1 cellular context compared by ENCODE assay signal in the genomic region with DNA sequence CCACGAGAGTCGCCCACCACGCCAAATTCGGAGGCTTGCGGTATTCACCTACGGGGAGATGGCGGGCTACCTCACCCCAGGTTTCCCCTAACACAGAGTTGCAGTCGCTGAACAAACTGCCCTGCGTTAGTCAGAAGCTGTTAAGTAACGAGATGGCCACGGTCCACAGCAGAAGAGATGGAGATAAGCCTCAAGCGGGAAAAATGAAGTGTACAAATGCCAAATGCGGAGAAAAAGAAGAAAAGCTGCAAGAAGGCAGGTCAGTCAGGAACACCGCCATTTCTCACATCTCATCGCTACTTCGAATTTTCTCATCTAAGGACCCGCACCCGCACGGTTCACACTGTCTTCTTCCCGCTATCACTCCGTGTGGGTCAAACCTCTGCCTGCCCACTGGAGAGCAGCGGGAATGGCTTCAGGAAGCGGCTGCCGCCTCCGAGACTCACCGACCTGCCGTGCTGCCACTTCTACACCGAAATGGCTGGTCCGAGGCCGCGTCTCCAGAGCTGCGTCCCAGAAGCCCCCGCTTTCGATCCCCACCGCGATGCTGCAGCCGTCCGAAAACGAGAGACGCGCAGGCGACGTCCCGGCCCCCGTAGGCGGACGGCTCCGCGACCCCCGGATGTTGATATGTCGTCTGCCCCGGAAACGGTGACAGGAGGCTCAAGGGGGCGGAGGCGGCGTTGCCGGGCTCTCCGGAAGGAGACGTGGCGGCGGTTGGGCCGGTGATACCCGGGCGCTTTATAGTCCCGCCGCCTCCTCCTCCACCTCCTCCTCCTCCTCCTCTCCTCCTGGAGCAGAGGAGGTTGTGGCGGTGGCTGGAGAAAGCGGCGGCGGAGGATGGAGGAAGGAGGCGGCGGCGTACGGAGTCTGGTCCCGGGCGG.
TF ChIP-seq lines count a peak whose summit lies in the region.

A gene with protein sequence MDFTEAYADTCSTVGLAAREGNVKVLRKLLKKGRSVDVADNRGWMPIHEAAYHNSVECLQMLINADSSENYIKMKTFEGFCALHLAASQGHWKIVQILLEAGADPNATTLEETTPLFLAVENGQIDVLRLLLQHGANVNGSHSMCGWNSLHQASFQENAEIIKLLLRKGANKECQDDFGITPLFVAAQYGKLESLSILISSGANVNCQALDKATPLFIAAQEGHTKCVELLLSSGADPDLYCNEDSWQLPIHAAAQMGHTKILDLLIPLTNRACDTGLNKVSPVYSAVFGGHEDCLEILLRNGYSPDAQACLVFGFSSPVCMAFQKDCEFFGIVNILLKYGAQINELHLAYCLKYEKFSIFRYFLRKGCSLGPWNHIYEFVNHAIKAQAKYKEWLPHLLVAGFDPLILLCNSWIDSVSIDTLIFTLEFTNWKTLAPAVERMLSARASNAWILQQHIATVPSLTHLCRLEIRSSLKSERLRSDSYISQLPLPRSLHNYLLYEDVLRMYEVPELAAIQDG (minus strand): TSS at position 583 of the 884 bp plus-strand sequence. CDS start 21,381 bp downstream, outside the sequence.
A gene with protein sequence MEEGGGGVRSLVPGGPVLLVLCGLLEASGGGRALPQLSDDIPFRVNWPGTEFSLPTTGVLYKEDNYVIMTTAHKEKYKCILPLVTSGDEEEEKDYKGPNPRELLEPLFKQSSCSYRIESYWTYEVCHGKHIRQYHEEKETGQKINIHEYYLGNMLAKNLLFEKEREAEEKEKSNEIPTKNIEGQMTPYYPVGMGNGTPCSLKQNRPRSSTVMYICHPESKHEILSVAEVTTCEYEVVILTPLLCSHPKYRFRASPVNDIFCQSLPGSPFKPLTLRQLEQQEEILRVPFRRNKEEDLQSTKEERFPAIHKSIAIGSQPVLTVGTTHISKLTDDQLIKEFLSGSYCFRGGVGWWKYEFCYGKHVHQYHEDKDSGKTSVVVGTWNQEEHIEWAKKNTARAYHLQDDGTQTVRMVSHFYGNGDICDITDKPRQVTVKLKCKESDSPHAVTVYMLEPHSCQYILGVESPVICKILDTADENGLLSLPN (plus strand): TSS at position 674 of the 884 bp plus-strand sequence. CDS start 167 bp downstream, at position 841.

TF ChIP-seq in HepG2, 621 proteins besides CTCF, POLR2A, EP300 and RAD21 (continued from another document and continues in another):
- TF ChIP-seq, protein P1, sequence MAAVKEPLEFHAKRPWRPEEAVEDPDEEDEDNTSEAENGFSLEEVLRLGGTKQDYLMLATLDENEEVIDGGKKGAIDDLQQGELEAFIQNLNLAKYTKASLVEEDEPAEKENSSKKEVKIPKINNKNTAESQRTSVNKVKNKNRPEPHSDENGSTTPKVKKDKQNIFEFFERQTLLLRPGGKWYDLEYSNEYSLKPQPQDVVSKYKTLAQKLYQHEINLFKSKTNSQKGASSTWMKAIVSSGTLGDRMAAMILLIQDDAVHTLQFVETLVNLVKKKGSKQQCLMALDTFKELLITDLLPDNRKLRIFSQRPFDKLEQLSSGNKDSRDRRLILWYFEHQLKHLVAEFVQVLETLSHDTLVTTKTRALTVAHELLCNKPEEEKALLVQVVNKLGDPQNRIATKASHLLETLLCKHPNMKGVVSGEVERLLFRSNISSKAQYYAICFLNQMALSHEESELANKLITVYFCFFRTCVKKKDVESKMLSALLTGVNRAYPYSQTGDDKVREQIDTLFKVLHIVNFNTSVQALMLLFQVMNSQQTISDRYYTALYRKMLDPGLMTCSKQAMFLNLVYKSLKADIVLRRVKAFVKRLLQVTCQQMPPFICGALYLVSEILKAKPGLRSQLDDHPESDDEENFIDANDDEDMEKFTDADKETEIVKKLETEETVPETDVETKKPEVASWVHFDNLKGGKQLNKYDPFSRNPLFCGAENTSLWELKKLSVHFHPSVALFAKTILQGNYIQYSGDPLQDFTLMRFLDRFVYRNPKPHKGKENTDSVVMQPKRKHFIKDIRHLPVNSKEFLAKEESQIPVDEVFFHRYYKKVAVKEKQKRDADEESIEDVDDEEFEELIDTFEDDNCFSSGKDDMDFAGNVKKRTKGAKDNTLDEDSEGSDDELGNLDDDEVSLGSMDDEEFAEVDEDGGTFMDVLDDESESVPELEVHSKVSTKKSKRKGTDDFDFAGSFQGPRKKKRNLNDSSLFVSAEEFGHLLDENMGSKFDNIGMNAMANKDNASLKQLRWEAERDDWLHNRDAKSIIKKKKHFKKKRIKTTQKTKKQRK (IDR thresholded peaks at IDR 0.05; ENCODE audit: low read length): no peak
- TF ChIP-seq RARG (CRISPR knock-in tag; IDR thresholded peaks at IDR 0.05; ENCODE audit: low read depth) (0 out of 2 replicates have a peak, but pooled peaks have one; percentile 77), FOSL2 (CRISPR knock-in tag; IDR thresholded peaks at IDR 0.05) (peak; percentile 70), PHB2 (IDR thresholded peaks at IDR 0.05; ENCODE audit: partially characterized antibody) (no peak), CEBPG (CRISPR knock-in tag; IDR thresholded peaks at IDR 0.05) (no peak), HHEX (CRISPR knock-in tag; IDR thresholded peaks at IDR 0.05) (no peak), BCL6 (CRISPR knock-in tag; IDR thresholded peaks at IDR 0.05) (peak; percentile 73), ZNF260 (CRISPR knock-in tag; IDR thresholded peaks at IDR 0.05; ENCODE audit: borderline replicate concordance, low read depth) (no peak), SP140L (CRISPR knock-in tag; IDR thresholded peaks at IDR 0.05; ENCODE audit: borderline replicate concordance) (no peak), ZFP82 (CRISPR knock-in tag; IDR thresholded peaks at IDR 0.05; ENCODE audit: borderline replicate concordance) (peak; percentile 88; the same call in 1 of the 2 replicates), DMAP1 (CRISPR knock-in tag; IDR thresholded peaks at IDR 0.05) (peak; percentile 99), ZEB1 (IDR thresholded peaks at IDR 0.05; ENCODE audit: insufficient replicate concordance, low read depth) (no peak), ZMAT3 (CRISPR knock-in tag; conservative IDR thresholded peaks at IDR 0.05) (peak; percentile 86), ZNF678 (CRISPR knock-in tag; IDR thresholded peaks at IDR 0.05) (peak; percentile 59; the same call in 1 of the 2 replicates), BORCS8-MEF2B (CRISPR knock-in tag; IDR thresholded peaks at IDR 0.05) (peak; percentile 97), ZNF230 (CRISPR knock-in tag; IDR thresholded peaks at IDR 0.05) (peak; percentile 84; the same call in 1 of the 2 replicates), ZKSCAN1 (IDR thresholded peaks at IDR 0.05; ENCODE audit: low read length) (no peak), ZSCAN25 (CRISPR knock-in tag; IDR thresholded peaks at IDR 0.05) (peak; percentile 78), ARID2 (CRISPR knock-in tag; IDR thresholded peaks at IDR 0.05; ENCODE audit: borderline replicate concordance) (peak; percentile 98), MZF1 (CRISPR knock-in tag; IDR thresholded peaks at IDR 0.05; ENCODE audit: borderline replicate concordance) (peak; percentile 89; the same call in 1 of the 2 replicates), ZNF589 (CRISPR knock-in tag; conservative IDR thresholded peaks at IDR 0.05) (peak; percentile 84; the same call in 1 of the 2 replicates), ZNF841 (CRISPR knock-in tag; IDR thresholded peaks at IDR 0.05; ENCODE audit: borderline replicate concordance) (peak; percentile 60; the same call in 1 of the 2 replicates), MYC (CRISPR knock-in tag; IDR thresholded peaks at IDR 0.05; ENCODE audit: borderline replicate concordance) (peak; percentile 96), NFYB (CRISPR knock-in tag; IDR thresholded peaks at IDR 0.05) (peak; percentile 47), ZBTB38 (CRISPR knock-in tag; IDR thresholded peaks at IDR 0.05) (peak; percentile 89; the same call in 1 of the 2 replicates), ZNF572 (CRISPR knock-in tag; IDR thresholded peaks at IDR 0.05) (peak; percentile 53), RBM22 (optimal IDR thresholded peaks at IDR 0.05; ENCODE audit: low read length) (no peak), ZNF747 (CRISPR knock-in tag; IDR thresholded peaks at IDR 0.05; ENCODE audit: borderline replicate concordance) (peak; percentile 98), FOXC1 (CRISPR knock-in tag; IDR thresholded peaks at IDR 0.05; ENCODE audit: borderline replicate concordance) (peak; percentile 98)
- TF ChIP-seq, protein P2, sequence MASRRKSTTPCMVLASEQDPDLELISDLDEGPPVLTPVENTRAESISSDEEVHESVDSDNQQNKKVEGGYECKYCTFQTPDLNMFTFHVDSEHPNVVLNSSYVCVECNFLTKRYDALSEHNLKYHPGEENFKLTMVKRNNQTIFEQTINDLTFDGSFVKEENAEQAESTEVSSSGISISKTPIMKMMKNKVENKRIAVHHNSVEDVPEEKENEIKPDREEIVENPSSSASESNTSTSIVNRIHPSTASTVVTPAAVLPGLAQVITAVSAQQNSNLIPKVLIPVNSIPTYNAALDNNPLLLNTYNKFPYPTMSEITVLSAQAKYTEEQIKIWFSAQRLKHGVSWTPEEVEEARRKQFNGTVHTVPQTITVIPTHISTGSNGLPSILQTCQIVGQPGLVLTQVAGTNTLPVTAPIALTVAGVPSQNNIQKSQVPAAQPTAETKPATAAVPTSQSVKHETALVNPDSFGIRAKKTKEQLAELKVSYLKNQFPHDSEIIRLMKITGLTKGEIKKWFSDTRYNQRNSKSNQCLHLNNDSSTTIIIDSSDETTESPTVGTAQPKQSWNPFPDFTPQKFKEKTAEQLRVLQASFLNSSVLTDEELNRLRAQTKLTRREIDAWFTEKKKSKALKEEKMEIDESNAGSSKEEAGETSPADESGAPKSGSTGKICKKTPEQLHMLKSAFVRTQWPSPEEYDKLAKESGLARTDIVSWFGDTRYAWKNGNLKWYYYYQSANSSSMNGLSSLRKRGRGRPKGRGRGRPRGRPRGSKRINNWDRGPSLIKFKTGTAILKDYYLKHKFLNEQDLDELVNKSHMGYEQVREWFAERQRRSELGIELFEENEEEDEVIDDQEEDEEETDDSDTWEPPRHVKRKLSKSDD (CRISPR knock-in tag; IDR thresholded peaks at IDR 0.05; ENCODE audit: low read depth): no peak
- TF ChIP-seq, protein P3, sequence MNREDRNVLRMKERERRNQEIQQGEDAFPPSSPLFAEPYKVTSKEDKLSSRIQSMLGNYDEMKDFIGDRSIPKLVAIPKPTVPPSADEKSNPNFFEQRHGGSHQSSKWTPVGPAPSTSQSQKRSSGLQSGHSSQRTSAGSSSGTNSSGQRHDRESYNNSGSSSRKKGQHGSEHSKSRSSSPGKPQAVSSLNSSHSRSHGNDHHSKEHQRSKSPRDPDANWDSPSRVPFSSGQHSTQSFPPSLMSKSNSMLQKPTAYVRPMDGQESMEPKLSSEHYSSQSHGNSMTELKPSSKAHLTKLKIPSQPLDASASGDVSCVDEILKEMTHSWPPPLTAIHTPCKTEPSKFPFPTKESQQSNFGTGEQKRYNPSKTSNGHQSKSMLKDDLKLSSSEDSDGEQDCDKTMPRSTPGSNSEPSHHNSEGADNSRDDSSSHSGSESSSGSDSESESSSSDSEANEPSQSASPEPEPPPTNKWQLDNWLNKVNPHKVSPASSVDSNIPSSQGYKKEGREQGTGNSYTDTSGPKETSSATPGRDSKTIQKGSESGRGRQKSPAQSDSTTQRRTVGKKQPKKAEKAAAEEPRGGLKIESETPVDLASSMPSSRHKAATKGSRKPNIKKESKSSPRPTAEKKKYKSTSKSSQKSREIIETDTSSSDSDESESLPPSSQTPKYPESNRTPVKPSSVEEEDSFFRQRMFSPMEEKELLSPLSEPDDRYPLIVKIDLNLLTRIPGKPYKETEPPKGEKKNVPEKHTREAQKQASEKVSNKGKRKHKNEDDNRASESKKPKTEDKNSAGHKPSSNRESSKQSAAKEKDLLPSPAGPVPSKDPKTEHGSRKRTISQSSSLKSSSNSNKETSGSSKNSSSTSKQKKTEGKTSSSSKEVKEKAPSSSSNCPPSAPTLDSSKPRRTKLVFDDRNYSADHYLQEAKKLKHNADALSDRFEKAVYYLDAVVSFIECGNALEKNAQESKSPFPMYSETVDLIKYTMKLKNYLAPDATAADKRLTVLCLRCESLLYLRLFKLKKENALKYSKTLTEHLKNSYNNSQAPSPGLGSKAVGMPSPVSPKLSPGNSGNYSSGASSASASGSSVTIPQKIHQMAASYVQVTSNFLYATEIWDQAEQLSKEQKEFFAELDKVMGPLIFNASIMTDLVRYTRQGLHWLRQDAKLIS (CRISPR knock-in tag; IDR thresholded peaks at IDR 0.05): no peak
- TF ChIP-seq, protein P4, sequence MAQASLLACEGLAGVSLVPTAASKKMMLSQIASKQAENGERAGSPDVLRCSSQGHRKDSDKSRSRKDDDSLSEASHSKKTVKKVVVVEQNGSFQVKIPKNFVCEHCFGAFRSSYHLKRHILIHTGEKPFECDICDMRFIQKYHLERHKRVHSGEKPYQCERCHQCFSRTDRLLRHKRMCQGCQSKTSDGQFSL (CRISPR knock-in tag; IDR thresholded peaks at IDR 0.05): peak; percentile 78
- TF ChIP-seq, protein P5, sequence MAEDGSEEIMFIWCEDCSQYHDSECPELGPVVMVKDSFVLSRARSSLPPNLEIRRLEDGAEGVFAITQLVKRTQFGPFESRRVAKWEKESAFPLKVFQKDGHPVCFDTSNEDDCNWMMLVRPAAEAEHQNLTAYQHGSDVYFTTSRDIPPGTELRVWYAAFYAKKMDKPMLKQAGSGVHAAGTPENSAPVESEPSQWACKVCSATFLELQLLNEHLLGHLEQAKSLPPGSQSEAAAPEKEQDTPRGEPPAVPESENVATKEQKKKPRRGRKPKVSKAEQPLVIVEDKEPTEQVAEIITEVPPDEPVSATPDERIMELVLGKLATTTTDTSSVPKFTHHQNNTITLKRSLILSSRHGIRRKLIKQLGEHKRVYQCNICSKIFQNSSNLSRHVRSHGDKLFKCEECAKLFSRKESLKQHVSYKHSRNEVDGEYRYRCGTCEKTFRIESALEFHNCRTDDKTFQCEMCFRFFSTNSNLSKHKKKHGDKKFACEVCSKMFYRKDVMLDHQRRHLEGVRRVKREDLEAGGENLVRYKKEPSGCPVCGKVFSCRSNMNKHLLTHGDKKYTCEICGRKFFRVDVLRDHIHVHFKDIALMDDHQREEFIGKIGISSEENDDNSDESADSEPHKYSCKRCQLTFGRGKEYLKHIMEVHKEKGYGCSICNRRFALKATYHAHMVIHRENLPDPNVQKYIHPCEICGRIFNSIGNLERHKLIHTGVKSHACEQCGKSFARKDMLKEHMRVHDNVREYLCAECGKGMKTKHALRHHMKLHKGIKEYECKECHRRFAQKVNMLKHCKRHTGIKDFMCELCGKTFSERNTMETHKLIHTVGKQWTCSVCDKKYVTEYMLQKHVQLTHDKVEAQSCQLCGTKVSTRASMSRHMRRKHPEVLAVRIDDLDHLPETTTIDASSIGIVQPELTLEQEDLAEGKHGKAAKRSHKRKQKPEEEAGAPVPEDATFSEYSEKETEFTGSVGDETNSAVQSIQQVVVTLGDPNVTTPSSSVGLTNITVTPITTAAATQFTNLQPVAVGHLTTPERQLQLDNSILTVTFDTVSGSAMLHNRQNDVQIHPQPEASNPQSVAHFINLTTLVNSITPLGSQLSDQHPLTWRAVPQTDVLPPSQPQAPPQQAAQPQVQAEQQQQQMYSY (CRISPR knock-in tag; IDR thresholded peaks at IDR 0.05): peak; percentile 61; the same call in 1 of the 2 replicates
- TF ChIP-seq, protein P6, sequence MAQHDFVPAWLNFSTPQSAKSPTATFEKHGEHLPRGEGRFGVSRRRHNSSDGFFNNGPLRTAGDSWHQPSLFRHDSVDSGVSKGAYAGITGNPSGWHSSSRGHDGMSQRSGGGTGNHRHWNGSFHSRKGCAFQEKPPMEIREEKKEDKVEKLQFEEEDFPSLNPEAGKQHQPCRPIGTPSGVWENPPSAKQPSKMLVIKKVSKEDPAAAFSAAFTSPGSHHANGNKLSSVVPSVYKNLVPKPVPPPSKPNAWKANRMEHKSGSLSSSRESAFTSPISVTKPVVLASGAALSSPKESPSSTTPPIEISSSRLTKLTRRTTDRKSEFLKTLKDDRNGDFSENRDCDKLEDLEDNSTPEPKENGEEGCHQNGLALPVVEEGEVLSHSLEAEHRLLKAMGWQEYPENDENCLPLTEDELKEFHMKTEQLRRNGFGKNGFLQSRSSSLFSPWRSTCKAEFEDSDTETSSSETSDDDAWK (CRISPR knock-in tag; IDR thresholded peaks at IDR 0.05): no peak
- TF ChIP-seq, protein P7, sequence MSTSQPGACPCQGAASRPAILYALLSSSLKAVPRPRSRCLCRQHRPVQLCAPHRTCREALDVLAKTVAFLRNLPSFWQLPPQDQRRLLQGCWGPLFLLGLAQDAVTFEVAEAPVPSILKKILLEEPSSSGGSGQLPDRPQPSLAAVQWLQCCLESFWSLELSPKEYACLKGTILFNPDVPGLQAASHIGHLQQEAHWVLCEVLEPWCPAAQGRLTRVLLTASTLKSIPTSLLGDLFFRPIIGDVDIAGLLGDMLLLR (CRISPR knock-in tag; IDR thresholded peaks at IDR 0.05): peak; percentile 96
